29 cellular contexts compared by ENCODE assay signal in genomic region chr9:135787317-135787716, GRCh38.
"Had no signal": no experiment of that assay in that cellular context is flagged by ENCODE, and none has a peak within 500 bp of the region (broad histone marks: within the 10 kb centered on the region; RNA-seq: fewer than 3 reads in every experiment).

No MANE protein-coding gene starts in this region.

- H3K4me1 Mint-ChIP-seq: neural crest cell; stimulated activated effector memory CD8-positive, alpha-beta T cell treated with anti-CD3 and anti-CD28 coated beads, Interleukin-12 subunit alpha, Interleukin-12 subunit beta, amount 100 ng/mL, for 72 hours; stimulated activated naive B cell treated with anti-CD40 and anti-IgM and Interleukin-4, amounts not matched to agents 10 μg/mL and 1 μg/mL and 100 μg/mL, for 72 hours had no signal

- H3K9ac ChIP-seq: parathyroid adenoma had no signal

- H3K9me3 Mint-ChIP-seq: natural killer cell treated with Interleukin-12 subunit alpha and Interleukin-12 subunit beta and Interleukin-15 and Interleukin-18, amount 100 ng/mL, for 72 hours; nephron progenitor cell; neural crest cell; stimulated activated effector memory CD8-positive, alpha-beta T cell treated with anti-CD3 and anti-CD28 coated beads, Interleukin-12 subunit alpha, Interleukin-12 subunit beta, amount 100 ng/mL, for 72 hours; stimulated activated naive B cell treated with anti-CD40 and anti-IgM and Interleukin-4, amounts not matched to agents 10 μg/mL and 1 μg/mL and 100 μg/mL, for 72 hours; stimulated activated naive CD8-positive, alpha-beta T cell treated with anti-CD3 and anti-CD28 coated beads, Interleukin-15, Interleukin-2, amounts not matched to agents 100 ng/mL and 50 ng/mL, for 24 hours had no signal

- H3K79me2 ChIP-seq: parathyroid adenoma had no signal

- H3K4me3 ChIP-seq: ovary, psoas muscle, right lobe of liver, sigmoid colon, stomach, thoracic aorta, thyroid gland, tibial nerve, upper lobe of left lung, vagina had no signal

- H3K27me3 ChIP-seq: ovary, right lobe of liver, thyroid gland, upper lobe of left lung, vagina had no signal

- H3K27ac Mint-ChIP-seq: natural killer cell treated with Interleukin-12 subunit alpha and Interleukin-12 subunit beta and Interleukin-15 and Interleukin-18, amount 100 ng/mL, for 72 hours; nephron progenitor cell; progenitor cell of endocrine pancreas; stimulated activated effector memory CD8-positive, alpha-beta T cell treated with anti-CD3 and anti-CD28 coated beads, Interleukin-12 subunit alpha, Interleukin-12 subunit beta, amount 100 ng/mL, for 72 hours; stimulated activated naive B cell treated with anti-CD40 and anti-IgM and Interleukin-4, amounts not matched to agents 10 μg/mL and 1 μg/mL and 100 μg/mL, for 72 hours; stimulated activated naive CD8-positive, alpha-beta T cell treated with anti-CD3 and anti-CD28 coated beads, Interleukin-15, Interleukin-2, amounts not matched to agents 100 ng/mL and 50 ng/mL, for 24 hours had no signal

- H3K4me1 ChIP-seq: parathyroid adenoma, psoas muscle, right lobe of liver, sigmoid colon, stomach, thyroid gland, tibial nerve, upper lobe of left lung, vagina had no signal

- H3K9me3 ChIP-seq: ovary, psoas muscle, right lobe of liver, sigmoid colon, stomach, thoracic aorta, thyroid gland, tibial nerve, upper lobe of left lung, vagina had no signal

- FAIRE-seq: small intestine, urothelium cell line had no signal

- H3K36me3 Mint-ChIP-seq: natural killer cell treated with Interleukin-12 subunit alpha and Interleukin-12 subunit beta and Interleukin-15 and Interleukin-18, amount 100 ng/mL, for 72 hours; stimulated activated effector memory CD8-positive, alpha-beta T cell treated with anti-CD3 and anti-CD28 coated beads, Interleukin-12 subunit alpha, Interleukin-12 subunit beta, amount 100 ng/mL, for 72 hours; stimulated activated naive B cell treated with anti-CD40 and anti-IgM and Interleukin-4, amounts not matched to agents 10 μg/mL and 1 μg/mL and 100 μg/mL, for 72 hours had no signal

- H3K4me3 Mint-ChIP-seq: natural killer cell treated with Interleukin-12 subunit alpha and Interleukin-12 subunit beta and Interleukin-15 and Interleukin-18, amount 100 ng/mL, for 72 hours; nephron progenitor cell; neural crest cell; stimulated activated effector memory CD8-positive, alpha-beta T cell treated with anti-CD3 and anti-CD28 coated beads, Interleukin-12 subunit alpha, Interleukin-12 subunit beta, amount 100 ng/mL, for 72 hours; stimulated activated naive B cell treated with anti-CD40 and anti-IgM and Interleukin-4, amounts not matched to agents 10 μg/mL and 1 μg/mL and 100 μg/mL, for 72 hours; stimulated activated naive CD8-positive, alpha-beta T cell treated with anti-CD3 and anti-CD28 coated beads, Interleukin-15, Interleukin-2, amounts not matched to agents 100 ng/mL and 50 ng/mL, for 24 hours had no signal

- H2AFZ ChIP-seq: parathyroid adenoma had no signal

- H3K27ac ChIP-seq: ovary, parathyroid adenoma, psoas muscle, right lobe of liver, sigmoid colon, stomach, thoracic aorta, thyroid gland, tibial nerve, upper lobe of left lung, vagina had no signal

- ATAC-seq: natural killer cell treated with Interleukin-12 subunit alpha and Interleukin-12 subunit beta and Interleukin-15 and Interleukin-18, amount 100 ng/mL, for 72 hours; psoas muscle; right cardiac atrium; right lobe of liver; stimulated activated effector memory CD8-positive, alpha-beta T cell treated with anti-CD3 and anti-CD28 coated beads, Interleukin-12 subunit alpha, Interleukin-12 subunit beta, amount 100 ng/mL, for 72 hours; stimulated activated naive B cell treated with anti-CD40 and anti-IgM and Interleukin-4, amounts not matched to agents 10 μg/mL and 1 μg/mL and 100 μg/mL, for 72 hours had no signal

- H3K36me3 ChIP-seq: ovary, right lobe of liver, sigmoid colon, stomach, thoracic aorta, thyroid gland, tibial nerve, upper lobe of left lung, vagina had no signal

- H3K27me3 Mint-ChIP-seq: stimulated activated naive B cell treated with anti-CD40 and anti-IgM and Interleukin-4, amounts not matched to agents 10 μg/mL and 1 μg/mL and 100 μg/mL, for 72 hours; stimulated activated naive CD8-positive, alpha-beta T cell treated with anti-CD3 and anti-CD28 coated beads, Interleukin-15, Interleukin-2, amounts not matched to agents 100 ng/mL and 50 ng/mL, for 24 hours had no signal

- DNase-seq: nephron progenitor cell; occipital lobe; ovary; posterior cingulate gyrus; right lobe of liver; sigmoid colon; small intestine; stimulated activated CD4-positive, alpha-beta T cell treated with anti-CD3 and anti-CD28 coated beads, Interleukin-15, amount 100 ng/mL, for 24 hours; stimulated activated CD4-positive, alpha-beta T cell treated with anti-CD3 and anti-CD28 coated beads, Interleukin-2, amount 100 ng/mL, for 24 hours; stimulated activated CD4-positive, alpha-beta T cell treated with anti-CD3 and anti-CD28 coated beads, Interleukin-2, amount 100 ng/mL, for 48 hours; stimulated activated CD4-positive, alpha-beta T cell treated with anti-CD3 and anti-CD28 coated beads, Interleukin-4, amount 100 ng/mL, for 24 hours; stimulated activated naive B cell treated with anti-CD40 and anti-IgM and Interleukin-4, amounts not matched to agents 10 μg/mL and 1 μg/mL and 100 μg/mL, for 72 hours; stimulated activated naive CD4-positive, alpha-beta T cell treated with Interleukin-2 at 50 U/mL for 16 hours; stomach; thyroid gland; trophoblast cell had no signal
